Comparison of ENCODE assay signal across 6 cellular contexts in genomic region chr9:7415856-7416255, GRCh38.
DNase-seq lines count a peak whose midpoint lies in the region; ATAC-seq and TF ChIP-seq lines count a peak whose summit lies in the region.
"Not testable (repeated sequence)": the region's sequence is repeated elsewhere in the genome, so short reads cannot be mapped to it uniquely, and the experiment has no call there.

No MANE protein-coding gene starts in this region.

- H3K36me3 ChIP-seq in GM23338 (ENCODE audit: insufficient read depth); mammary epithelial cell (ENCODE audit: insufficient read depth, low read length); neural progenitor cell; thyroid gland: not testable (repeated sequence)

- H3K9me2 ChIP-seq in GM23338 (ENCODE audit: insufficient read depth): not testable (repeated sequence)

- H3K9me3 Mint-ChIP-seq in GM23338, neural progenitor cell: not testable (repeated sequence)

- not testable (repeated sequence) for H3K4me3 ChIP-seq in GM23338; mammary epithelial cell (replicated peaks in 1 of 3; ENCODE audit: insufficient read depth in 1 of 3, low read depth in 2 of 3, low read length in 3 of 3); neural progenitor cell; thyroid gland (replicated peaks in 1 of 3)

- H3K27ac Mint-ChIP-seq in GM23338, neural progenitor cell: not testable (repeated sequence)

- DNase-seq in DMS79 (lab: John Stamatoyannopoulos, UW) (peak; percentile 11), left kidney (ENCODE audit: low read depth, low spot score) (peak; percentile 70), thyroid gland (peak; percentile 70 to 77)
- not testable (repeated sequence) for DNase-seq in GM23338 (ENCODE audit: low spot score); mammary epithelial cell; neural progenitor cell (ENCODE audit: low spot score)

- H3K4me3 Mint-ChIP-seq in GM23338, neural progenitor cell: not testable (repeated sequence)

- CTCF ChIA-PET in mammary epithelial cell (lab: Charles Lee; ENCODE audit: low non-redundant PET): not testable (repeated sequence)

- not testable (repeated sequence) for H3K4me2 ChIP-seq in GM23338; mammary epithelial cell (ENCODE audit: insufficient read depth, low read depth, low read length)
- peak overlapping the region; percentile 2 for H3K4me2 ChIP-seq in neural progenitor cell

- intact Hi-C loops in mammary epithelial cell (cut with micrococcal nuclease); thyroid gland (cut with DNase I): not testable (repeated sequence)

- H4K20me1 ChIP-seq in GM23338 (replicated peaks; ENCODE audit: insufficient read depth); mammary epithelial cell (ENCODE audit: insufficient read depth, low read length); neural progenitor cell (ENCODE audit: low read depth): not testable (repeated sequence)

- not testable (repeated sequence) for H3K36me3 Mint-ChIP-seq in GM23338 (ENCODE audit: low read depth); neural progenitor cell

- ATAC-seq in GM23338: not testable (repeated sequence)

- H3K27me3 ChIP-seq in GM23338 (ENCODE audit: insufficient read depth); mammary epithelial cell (ENCODE audit: insufficient read depth, low read length); neural progenitor cell; thyroid gland: not testable (repeated sequence)

- TF ChIP-seq CTCF in GM23338 (conservative IDR thresholded peaks at IDR 0.05; ENCODE audit: low read depth in 2 of 2); mammary epithelial cell (conservative IDR thresholded peaks at IDR 0.05 in 1 of 2, IDR thresholded peaks at IDR 0.05 in 1 of 2; ENCODE audit: extremely low read depth in 1 of 2, insufficient read depth in 1 of 2, low read depth in 1 of 2, low read length in 2 of 2); neural progenitor cell (IDR thresholded peaks at IDR 0.05); thyroid gland (IDR thresholded peaks at IDR 0.05): not testable (repeated sequence)

- H3K27me3 Mint-ChIP-seq in GM23338 (ENCODE audit: insufficient read depth, low read depth, poor library complexity); neural progenitor cell (ENCODE audit: insufficient read depth, low read depth): not testable (repeated sequence)

- not testable (repeated sequence) for H3F3A ChIP-seq in GM23338 (replicated peaks; ENCODE audit: low read depth); neural progenitor cell (ENCODE audit: low read depth)

- not testable (repeated sequence) for H3K4me1 Mint-ChIP-seq in GM23338, neural progenitor cell

- not testable (repeated sequence) for H3K79me2 ChIP-seq in GM23338 (replicated peaks; ENCODE audit: insufficient read depth); mammary epithelial cell (ENCODE audit: insufficient read depth, low read length); neural progenitor cell (ENCODE audit: low read depth)

- not testable (repeated sequence) for H3K9ac ChIP-seq in mammary epithelial cell (ENCODE audit: insufficient read depth, low read length); neural progenitor cell

- not testable (repeated sequence) for H3K9me3 ChIP-seq in mammary epithelial cell (replicated peaks; ENCODE audit: insufficient read depth, low read length); neural progenitor cell (ENCODE audit: low read depth); thyroid gland

- H3K4me1 ChIP-seq in GM23338 (ENCODE audit: insufficient read depth); mammary epithelial cell (ENCODE audit: insufficient read depth, low read length); neural progenitor cell: not testable (repeated sequence)
- peaks cover 11 to 16% of the 10 kb centered on the region in 2 donors for H3K4me1 ChIP-seq in thyroid gland

- dilution Hi-C loops in mammary epithelial cell (cut with HindIII; ENCODE audit: low sequenced_read_pairs): not testable (repeated sequence)

- H3K27ac ChIP-seq in GM23338 (ENCODE audit: low read depth); mammary epithelial cell (ENCODE audit: insufficient read depth, low read depth, low read length); neural progenitor cell: not testable (repeated sequence)
- peak overlapping the region; percentile 42 to 79 (median 58) for H3K27ac ChIP-seq in thyroid gland

- not testable (repeated sequence) for BruUV-seq in mammary epithelial cell (replicated peaks; lab: Mats Ljungman, UMichigan)

- in situ Hi-C loops in mammary epithelial cell (cut with MboI; ENCODE audit: low sequenced_read_pairs in 2 of 2): not testable (repeated sequence)

- H2AFZ ChIP-seq in GM23338: peak overlapping the region; percentile 47; the same call in 1 of the 2 replicates
- peak overlapping the region; percentile 27 for H2AFZ ChIP-seq in mammary epithelial cell (ENCODE audit: low read depth, low read length)
- peak overlapping the region; percentile 50 for H2AFZ ChIP-seq in neural progenitor cell (replicated peaks)

- 0% methylated on average over 1 of the region's 1 CpG for WGBS in mammary epithelial cell (ENCODE audit: low coverage, missing lambda C conversion rate)
- 30 to 57% methylated on average over 1 of the region's 1 CpG for WGBS in thyroid gland, 2 donors

- TF ChIP-seq POLR2A in thyroid gland (IDR thresholded peaks at IDR 0.05): not testable (repeated sequence)
